1 cellular context compared by ENCODE assay signal in genomic region chr1:227895828-227896685, GRCh38.
TF ChIP-seq lines count a peak whose summit lies in the region.

No MANE protein-coding gene starts in this region.

TF ChIP-seq in IMR-90, 13 proteins besides CTCF, POLR2A, EP300 and RAD21 (continued from another document):
- TF ChIP-seq RFX5 (IDR thresholded peaks at IDR 0.05; ENCODE audit: low read depth, low read length): no peak
- no peak for TF ChIP-seq SMC3 (IDR thresholded peaks at IDR 0.05; ENCODE audit: low read depth, low read length)
- TF ChIP-seq USF2 (IDR thresholded peaks at IDR 0.05; ENCODE audit: low read depth, low read length): no peak
- no peak for TF ChIP-seq RCOR1 (IDR thresholded peaks at IDR 0.05; ENCODE audit: insufficient replicate concordance, low read length)
- no peak for TF ChIP-seq MXI1 (IDR thresholded peaks at IDR 0.05; ENCODE audit: borderline replicate concordance, low read depth, low read length)
- TF ChIP-seq FOS (IDR thresholded peaks at IDR 0.05; ENCODE audit: low read depth, low read length): no peak
- TF ChIP-seq CEBPB (IDR thresholded peaks at IDR 0.05; ENCODE audit: low read depth, low read length): no peak
- TF ChIP-seq CHD1 (IDR thresholded peaks at IDR 0.05; ENCODE audit: low read depth, low read length): no peak
